8 cellular contexts compared by ENCODE assay signal in genomic region chr3:94050546-94050945, GRCh38. TPM values are rescaled to one million over a fixed set of nuclear protein-coding genes. Genes with fewer than 3 reads are reported as not detected.
"Had no signal": no experiment of that assay in that cellular context is flagged by ENCODE, and none has a peak within 500 bp of the region (broad histone marks: within the 10 kb centered on the region; RNA-seq: fewer than 3 reads in every experiment).

No MANE protein-coding gene starts in this region.

- ATAC-seq: GM12878 had no signal

- H3K4me3 ChIP-seq: GM12878 had no signal

- DNase-seq: GDM1, GF-D8 had no signal

- FAIRE-seq: GM12891, GM12892, GM18507, GM19239 had no signal

RNA-seq across cellular contexts. Expression of gene STX19, which starts 22.1 kb away (rescaled TPM):
- total RNA-seq: G401, GM12878 had no signal
